In genomic region chrX:118345401-118346257, GRCh38 we compare ENCODE assay signal across 8 cellular contexts. TPM values are rescaled to one million over a fixed set of nuclear protein-coding genes. Genes with fewer than 3 reads are reported as not detected.
A peak's percentile ranks its signal among the peaks of the same experiment; 100 is the strongest.
DNase-seq lines count a peak whose midpoint lies in the region; ATAC-seq and TF ChIP-seq lines count a peak whose summit lies in the region.

Gene WDR44 (plus strand): TSS chrX:118346106. CDS start chrX:118346504, 398 bp downstream.

- H4K20me1 ChIP-seq in PC-9 (ENCODE audit: insufficient read depth), result peaks cover 10% of the 10 kb centered on the region

- POLR2A ChIA-PET in PC-9 (lab: Charles Lee; ENCODE audit: unreplicated experiment), result interaction anchor here (0.5 to 0.7 kb wide), 2 partner anchors 15 to 1970 kb away, joined by 5 to 6 read pairs; no protein-coding TSS in a partner anchor

- H3K4me1 ChIP-seq in PC-9 (replicated peaks; ENCODE audit: insufficient read depth), result peaks cover 37% of the 10 kb centered on the region

- H3K79me2 ChIP-seq in PC-9 (ENCODE audit: low read depth), result peaks cover 42% of the 10 kb centered on the region

- CTCF ChIA-PET in PC-9 (lab: Charles Lee), result interaction anchor here (0.7 kb wide), 1 partner anchor 115 kb away, joined by 3 read pairs; no protein-coding TSS in a partner anchor

- peak; percentile 84 for DNase-seq in DMS153 (lab: John Stamatoyannopoulos, UW)
- peak; percentile 89 for DNase-seq in Jurkat, Clone E6-1 (ENCODE audit: low read depth, low spot score)
- DNase-seq in PC-9, result peak; percentile 95 to 97
- peak; percentile 90 for DNase-seq in activated T-cell treated with anti-CD3 and anti-CD28 coated beads, Interleukin-2, amount 50 U/mL, for 1 hour
- DNase-seq in epithelial cell of prostate (ENCODE audit: low read depth, low spot score), result peak; percentile 67
- peak; percentile 94 for DNase-seq in mucosa of gallbladder (ENCODE audit: low spot score)
- DNase-seq in stimulated activated CD8-positive, alpha-beta memory T cell treated with anti-CD3 and anti-CD28 coated beads, Interleukin-4, amount 100 ng/mL, for 4 hours (ENCODE audit: low read depth in 2 of 2, low spot score in 1 of 2), result peak; percentile 76 to 86

- peak within 1 kb of the TSS; percentile 74 for H3K4me3 ChIP-seq in Jurkat, Clone E6-1 (ENCODE audit: low read length)
- H3K4me3 ChIP-seq in PC-9, result peak within 1 kb of the TSS; percentile 71

- H2AFZ ChIP-seq in PC-9, result peak within 1 kb of the TSS; percentile 93

- H3K27me3 ChIP-seq in PC-9 (ENCODE audit: insufficient read depth, low read depth), result no peaks in the 10 kb centered on the region

- intact Hi-C loops in PC-9 (cut with micrococcal nuclease; ENCODE audit: unreplicated experiment), result loop anchor here (5.0 kb wide), 1 partner anchor 382 kb away; the partner anchor contains the start of gene IL13RA1

- ATAC-seq in GM21619 (IDR thresholded peaks at IDR 0.05; ENCODE audit: unreplicated experiment), result peak; percentile 87

- peak within 1 kb of the TSS; percentile 98 for H3K4me2 ChIP-seq in PC-9

- H3K9me2 ChIP-seq in PC-9 (ENCODE audit: insufficient read depth), result no peaks in the 10 kb centered on the region

- peak within 1 kb of the TSS; percentile 80 for H3K27ac ChIP-seq in PC-9
- peak within 1 kb of the TSS; percentile 91 for H3K27ac ChIP-seq in epithelial cell of prostate

- H3F3A ChIP-seq in PC-9 (ENCODE audit: insufficient read depth, low read depth), result peaks cover 28% of the 10 kb centered on the region; the same call in 1 of the 2 replicates

- H3K9me3 ChIP-seq in PC-9 (ENCODE audit: insufficient read depth, low read depth), result no peaks in the 10 kb centered on the region

- no peak for TF ChIP-seq CTCF in PC-9 (conservative IDR thresholded peaks at IDR 0.05)

- no peaks in the 10 kb centered on the region for H3K36me3 ChIP-seq in PC-9 (ENCODE audit: low read depth)

- TSS peak; percentile 93 for BruUV-seq in PC-9 (replicated peaks; lab: Mats Ljungman, UMichigan)

RNA-seq across cellular contexts. Expression of gene WDR44, which starts in this region (rescaled TPM):
- polyA plus RNA-seq in Jurkat, Clone E6-1 (2012; ENCODE audit: insufficient read depth, insufficient read length), result 7.9 TPM
- total RNA-seq in PC-9 (2021) (24.4 and 30.9 TPM in 2 replicates), mucosa of gallbladder (22.8 TPM)

Comparison
In these comparisons a context has a peak if more than half of its experiments do, and no peak if none do; other contexts are left out.
1. Peak in every context shown above with its lines: DNase-seq, ATAC-seq, H3K4me3 ChIP-seq and H3K27ac ChIP-seq.